In the genomic region with DNA sequence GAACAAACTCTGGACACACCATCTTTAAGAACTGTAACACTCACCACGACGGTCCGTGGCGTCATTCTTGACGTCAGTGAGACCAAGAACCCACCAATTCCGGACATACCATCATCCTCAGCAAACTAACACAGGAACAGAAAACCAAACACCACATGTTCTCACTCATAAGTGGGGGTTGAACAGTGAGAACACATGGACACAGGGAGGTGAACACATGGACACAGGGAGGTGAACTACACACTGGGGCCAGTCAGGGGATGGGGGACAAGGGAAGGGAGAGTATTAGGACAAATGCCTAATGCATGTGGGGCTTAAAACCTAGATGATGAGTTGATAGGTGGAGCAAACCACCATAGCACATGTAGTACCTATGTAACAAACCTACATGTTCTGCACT, we compare ENCODE assay signal across 3 cellular contexts.
A peak's percentile ranks its signal among the peaks of the same experiment; 100 is the strongest.
DNase-seq lines count a peak whose midpoint lies in the region; ATAC-seq, FAIRE-seq and TF ChIP-seq lines count a peak whose summit lies in the region.
"Not testable (repeated sequence)": the region's sequence is repeated elsewhere in the genome, so short reads cannot be mapped to it uniquely, and the experiment has no call there.

No MANE protein-coding gene starts in this region.

- H3K4me3 Mint-ChIP-seq in nephron progenitor cell = not testable (repeated sequence)

- CTCF ChIA-PET in HepG2 (lab: Yijun Ruan, JAX; ENCODE audit: low intra/inter-chr PET ratio, low total read pairs) = not testable (repeated sequence)

- not testable (repeated sequence) for H3K79me2 ChIP-seq in HepG2 (ENCODE audit: insufficient read depth, low read length)

- H3K9me3 Mint-ChIP-seq in nephron progenitor cell = peaks cover 12% of the 10 kb centered on the region

- FAIRE-seq in HepG2 (lab: Jason Lieb, UNC) = not testable (repeated sequence)

- peak overlapping the region; percentile 23 for H3K27ac Mint-ChIP-seq in nephron progenitor cell

- not testable (repeated sequence) for TF ChIP-seq CTCF in HepG2 (CRISPR knock-in tag; IDR thresholded peaks at IDR 0.05); nephron progenitor cell (IDR thresholded peaks at IDR 0.05)

- not testable (repeated sequence) for TF ChIP-seq EP300 in HepG2 (IDR thresholded peaks at IDR 0.05; ENCODE audit: low read depth in 2 of 2, low read length in 2 of 2); HepG2 (CRISPR knock-in tag; IDR thresholded peaks at IDR 0.05; ENCODE audit: borderline replicate concordance)

- not testable (repeated sequence) for ATAC-seq in HepG2

- H3K4me1 ChIP-seq in HepG2 (ENCODE audit: insufficient read depth, low read length) = not testable (repeated sequence)

- H2AFZ ChIP-seq in HepG2 (ENCODE audit: low read length) = not testable (repeated sequence)

- H3K4me2 ChIP-seq in HepG2 (ENCODE audit: low read depth, low read length) = not testable (repeated sequence)

- WGBS in HepG2 (ENCODE audit: low lambda C conversion rate) = 5% methylated on average over 6 of the region's 6 CpGs

- POLR2A ChIA-PET in HepG2 (lab: Yijun Ruan, JAX) = not testable (repeated sequence)

- BruUV-seq in HepG2 (replicated peaks; lab: Mats Ljungman, UMichigan) = not testable (repeated sequence)

- H3K36me3 ChIP-seq in HepG2 (replicated peaks in 1 of 2; ENCODE audit: control insufficient read depth in 1 of 2, insufficient read depth in 2 of 2, low read length in 2 of 2) = not testable (repeated sequence)

- H3K4me3 ChIP-seq in HepG2 (replicated peaks in 1 of 3; ENCODE audit: insufficient read depth in 1 of 3, low read depth in 2 of 3, low read length in 3 of 3) = not testable (repeated sequence)

- not testable (repeated sequence) for H3K4me1 Mint-ChIP-seq in nephron progenitor cell

- not testable (repeated sequence) for TF ChIP-seq POLR2A in HepG2 (IDR thresholded peaks at IDR 0.05; ENCODE audit: insufficient read depth in 1 of 2, low read depth in 2 of 2, low read length in 2 of 2)

- H3K36me3 Mint-ChIP-seq in nephron progenitor cell (ENCODE audit: low read depth) = not testable (repeated sequence)

- not testable (repeated sequence) for H3K27me3 Mint-ChIP-seq in nephron progenitor cell (ENCODE audit: low read depth, poor library complexity)

- H3K27ac ChIP-seq in HepG2 (ENCODE audit: extremely low read length, insufficient read depth, low read length) = not testable (repeated sequence)

- peaks cover 63% of the 10 kb centered on the region for H3K9me3 ChIP-seq in HepG2 (ENCODE audit: low read length)

- not testable (repeated sequence) for TF ChIP-seq RAD21 in HepG2 (CRISPR knock-in tag; IDR thresholded peaks at IDR 0.05)

- not testable (repeated sequence) for H3K27me3 ChIP-seq in HepG2 (ENCODE audit: control insufficient read depth in 1 of 2, insufficient read depth in 2 of 2, low read length in 2 of 2)

- H4K20me1 ChIP-seq in HepG2 (ENCODE audit: insufficient read depth, low read length) = not testable (repeated sequence)

- DNase-seq in DMS53 (lab: John Stamatoyannopoulos, UW) = peak; percentile 73
- not testable (repeated sequence) for DNase-seq in HepG2 (ENCODE audit: low spot score); nephron progenitor cell

- H3K9ac ChIP-seq in HepG2 (ENCODE audit: insufficient read depth, low read depth, low read length) = not testable (repeated sequence)

- in situ Hi-C loops in HepG2 (cut with HindIII; ENCODE audit: extremely low pct_ligation_motif_present, low pct_unique_long_range_greater_than_20kb) = loop anchor here (25.0 kb wide), 1 partner anchor 99 kb away; no protein-coding TSS in a partner anchor

- intact Hi-C loops in HepG2 (cut with micrococcal nuclease; ENCODE audit: unreplicated experiment) = not testable (repeated sequence)

TF ChIP-seq in HepG2, 621 proteins besides CTCF, POLR2A, EP300 and RAD21:
- TF ChIP-seq CREB1 (IDR thresholded peaks at IDR 0.05) (peak; percentile 31; the same call in 1 of the 2 replicates), MNT (IDR thresholded peaks at IDR 0.05) (peak; percentile 96)
- not testable (repeated sequence) for TF ChIP-seq CREB1 (CRISPR knock-in tag; IDR thresholded peaks at IDR 0.05)
